In the genomic region with DNA sequence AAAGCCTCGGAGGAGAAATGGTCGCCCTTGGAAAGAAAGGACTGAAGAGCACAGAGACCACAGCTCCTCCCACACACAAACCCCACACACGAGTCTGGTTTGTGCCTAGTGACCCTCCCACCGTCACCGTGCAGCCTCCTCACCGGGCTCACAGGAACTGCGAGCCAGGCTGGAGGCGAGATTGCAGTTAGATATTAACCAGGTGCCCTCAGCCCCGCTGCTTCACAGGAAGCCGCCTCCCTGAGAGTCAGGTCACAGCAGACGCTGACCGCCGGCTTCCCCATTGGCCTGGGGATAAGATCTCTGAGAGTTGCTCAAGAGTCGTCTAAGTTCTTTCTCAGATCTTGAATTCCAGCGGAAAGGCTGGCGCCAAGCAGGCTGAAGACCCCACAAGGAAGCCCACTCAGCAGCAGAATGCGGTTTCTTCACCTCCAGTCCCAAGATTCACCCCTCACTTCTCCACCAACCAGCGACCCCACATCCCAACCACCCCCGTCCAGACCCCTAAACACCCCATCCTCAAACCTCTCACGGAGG, we compare ENCODE assay signal across 8 cellular contexts. TPM values are rescaled to one million over a fixed set of nuclear protein-coding genes. Genes with fewer than 3 reads are reported as not detected.
DNase-seq lines count a peak whose midpoint lies in the region; ATAC-seq, FAIRE-seq and TF ChIP-seq lines count a peak whose summit lies in the region.

No MANE protein-coding gene starts in this region.

- peak overlapping the region; percentile 99 for H3K27ac Mint-ChIP-seq in activated T-helper 17 cell treated with anti-CD3 and anti-CD28 coated beads, Interleukin-2, amount 50 U/mL, for 72 hours
- peak overlapping the region; percentile 99 for H3K27ac Mint-ChIP-seq in nephron progenitor cell

- H3K9me3 ChIP-seq in Panc1 (ENCODE audit: control insufficient read depth, insufficient read depth, low read depth, low read length) (no peaks in the 10 kb centered on the region), thoracic aorta (no peaks in the 10 kb centered on the region)

- H3K27me3 Mint-ChIP-seq in activated T-helper 17 cell treated with anti-CD3 and anti-CD28 coated beads, Interleukin-2, amount 50 U/mL, for 72 hours, result no peaks in the 10 kb centered on the region
- H3K27me3 Mint-ChIP-seq in nephron progenitor cell (ENCODE audit: low read depth, poor library complexity), result peaks cover 8% of the 10 kb centered on the region

- peak; percentile 51 for ATAC-seq in HG02981 (IDR thresholded peaks at IDR 0.05; ENCODE audit: unreplicated experiment)
- peak; percentile 52 for ATAC-seq in Panc1
- ATAC-seq in activated T-helper 17 cell treated with anti-CD3 and anti-CD28 coated beads, Interleukin-2, amount 50 U/mL, for 72 hours (replicated peaks), result peak; percentile 14
- ATAC-seq in thoracic aorta (ENCODE audit: insufficient number of reproducible peaks, low FRiP score, low read depth), result no peak

- CTCF ChIA-PET in Panc1 (lab: Charles Lee), result no interaction called here

- FAIRE-seq in GM12891 (lab: Jason Lieb, UNC), result peak; percentile 92

- H3K27ac ChIP-seq in 22Rv1 (peak overlapping the region; percentile 94), Panc1 (ENCODE audit: low read length) (peak overlapping the region; percentile 78), thoracic aorta (peak overlapping the region; percentile 77 to 78)

- intact Hi-C loops in Panc1 (cut with micrococcal nuclease; ENCODE audit: unreplicated experiment), result no loop called here

- H3K4me3 Mint-ChIP-seq in activated T-helper 17 cell treated with anti-CD3 and anti-CD28 coated beads, Interleukin-2, amount 50 U/mL, for 72 hours, result peak overlapping the region; percentile 100
- H3K4me3 Mint-ChIP-seq in nephron progenitor cell, result peak overlapping the region; percentile 99

- peak overlapping the region; percentile 83 to 85 for H3K4me3 ChIP-seq in Panc1 (ENCODE audit: low read depth in 2 of 2, low read length in 2 of 2)
- peak overlapping the region; percentile 98 for H3K4me3 ChIP-seq in fibroblast of villous mesenchyme (ENCODE audit: low read depth, low read length)
- peak overlapping the region; percentile 93 for H3K4me3 ChIP-seq in thoracic aorta

- H3K36me3 ChIP-seq in Panc1 (ENCODE audit: control insufficient read depth, insufficient read depth, low read length), result peaks cover 2% of the 10 kb centered on the region; the same call in 1 of the 2 replicates
- no peaks in the 10 kb centered on the region for H3K36me3 ChIP-seq in thoracic aorta

- peak; percentile 59; the same call in 1 of the 2 replicates for TF ChIP-seq POLR2A in GM12891 (IDR thresholded peaks at IDR 0.05; ENCODE audit: low read depth, low read length)

- peaks cover 19% of the 10 kb centered on the region for H3K4me1 Mint-ChIP-seq in activated T-helper 17 cell treated with anti-CD3 and anti-CD28 coated beads, Interleukin-2, amount 50 U/mL, for 72 hours
- H3K4me1 Mint-ChIP-seq in nephron progenitor cell, result peaks cover 25% of the 10 kb centered on the region

- H3K9me3 Mint-ChIP-seq in activated T-helper 17 cell treated with anti-CD3 and anti-CD28 coated beads, Interleukin-2, amount 50 U/mL, for 72 hours, result no peaks in the 10 kb centered on the region
- H3K9me3 Mint-ChIP-seq in nephron progenitor cell, result peaks cover 59% of the 10 kb centered on the region

- peaks cover 37% of the 10 kb centered on the region for H3K36me3 Mint-ChIP-seq in activated T-helper 17 cell treated with anti-CD3 and anti-CD28 coated beads, Interleukin-2, amount 50 U/mL, for 72 hours (ENCODE audit: low read depth)
- peaks cover 26% of the 10 kb centered on the region for H3K36me3 Mint-ChIP-seq in nephron progenitor cell (ENCODE audit: low read depth)

- no peak for TF ChIP-seq CTCF in 22Rv1 (IDR thresholded peaks at IDR 0.05)
- no peak for TF ChIP-seq CTCF in Panc1 (IDR thresholded peaks at IDR 0.05)
- no peak for TF ChIP-seq CTCF in fibroblast of villous mesenchyme (IDR thresholded peaks at IDR 0.05; ENCODE audit: insufficient read depth, low read depth, low read length)
- TF ChIP-seq CTCF in nephron progenitor cell (IDR thresholded peaks at IDR 0.05), result no peak
- TF ChIP-seq CTCF in thoracic aorta (IDR thresholded peaks at IDR 0.05), result no peak

- H3K4me1 ChIP-seq in Panc1 (ENCODE audit: control insufficient read depth, insufficient read depth, low read length), result no peaks in the 10 kb centered on the region
- H3K4me1 ChIP-seq in thoracic aorta (ENCODE audit: control insufficient read depth in 1 of 2, low read depth in 2 of 2), result peaks cover 12 to 28% of the 10 kb centered on the region in 2 donors

- in situ Hi-C loops in Panc1 (cut with HindIII; ENCODE audit: low pct_unique_long_range_greater_than_20kb, low sequenced_read_pairs), result no loop called here

- DNase-seq in GM12891 (ENCODE audit: insufficient read length, low spot score) (peak; percentile 47), Panc1 (ENCODE audit: low read depth, low spot score) (no peak), fibroblast of villous mesenchyme (ENCODE audit: low read depth) (peak; percentile 78), nephron progenitor cell (peak; percentile 64), thoracic aorta (ENCODE audit: low spot score) (no peak)

- POLR2A ChIA-PET in Panc1 (lab: Charles Lee), result no interaction called here

- H3K27me3 ChIP-seq in Panc1 (ENCODE audit: control insufficient read depth, insufficient read depth, low read length) (no peaks in the 10 kb centered on the region), thoracic aorta (replicated peaks; ENCODE audit: insufficient read depth) (no peaks in the 10 kb centered on the region)

- BruUV-seq in Panc1 (replicated peaks; lab: Mats Ljungman, UMichigan), result no TSS peak

TF ChIP-seq in GM12891, 5 proteins besides CTCF, POLR2A, EP300 and RAD21:
- TF ChIP-seq PAX5 (IDR thresholded peaks at IDR 0.05; ENCODE audit: insufficient read depth, low read length, severe bottlenecking) (no peak), POLR2AphosphoS5 (IDR thresholded peaks at IDR 0.05; ENCODE audit: low read depth, low read length) (no peak), TAF1 (IDR thresholded peaks at IDR 0.05; ENCODE audit: low read depth, low read length) (no peak), SPI1 (IDR thresholded peaks at IDR 0.05; ENCODE audit: low read depth, low read length) (no peak)

RNA-seq across cellular contexts. Expression of gene ZNF44, which starts 0.8 kb away (rescaled TPM):
- polyA plus RNA-seq in GM12891 (2012; ENCODE audit: low read depth, missing spikeins), result 2.3 TPM
- total RNA-seq in Panc1 (2021; ENCODE audit: unreplicated experiment) (5.0 TPM), fibroblast of villous mesenchyme (5.2 and 5.5 TPM in 2 replicates), thoracic aorta (10 to 100 TPM in 1 of 2 donors, 1 to 10 TPM in 1; 9.5 to 13.2 TPM)
- polyA plus RNA-seq in Panc1 (2012; ENCODE audit: insufficient read length), result 2.0 TPM
- 10 to 100 TPM in 1 of 2 donors, 1 to 10 TPM in 1; 6.6 to 10.1 TPM for total RNA-seq in activated T-helper 17 cell treated with anti-CD3 and anti-CD28 coated beads, Interleukin-2, amount 50 U/mL, for 72 hours

RNA-seq across cellular contexts. Expression of gene ZNF563, which starts 39.6 kb away (rescaled TPM):
- 3.3 TPM for polyA plus RNA-seq in GM12891 (2012; ENCODE audit: low read depth, missing spikeins)
- total RNA-seq in Panc1 (2021; ENCODE audit: unreplicated experiment) (2.2 TPM), fibroblast of villous mesenchyme (0.64 and 1.7 TPM in 2 replicates), thoracic aorta (1 to 10 TPM; 3.1 to 7.9 TPM)
- polyA plus RNA-seq in Panc1 (2012; ENCODE audit: insufficient read length), result 1.8 TPM
- 10 to 100 TPM in 1 of 2 donors, 1 to 10 TPM in 1; 1.4 to 11.1 TPM for total RNA-seq in activated T-helper 17 cell treated with anti-CD3 and anti-CD28 coated beads, Interleukin-2, amount 50 U/mL, for 72 hours

Comparison
In these comparisons a context has a peak if more than half of its experiments do, and no peak if none do; other contexts are left out.
1. DNase-seq: peak in GM12891 (single experiment), fibroblast of villous mesenchyme (single experiment) and nephron progenitor cell (single experiment); none in Panc1 (single experiment) and thoracic aorta (single experiment).
2. Peak in every context shown above with its lines, with median percentiles within 50 percentile points of each other: H3K27ac ChIP-seq and H3K4me3 ChIP-seq.